8 cellular contexts compared by ENCODE assay signal in the genomic region with DNA sequence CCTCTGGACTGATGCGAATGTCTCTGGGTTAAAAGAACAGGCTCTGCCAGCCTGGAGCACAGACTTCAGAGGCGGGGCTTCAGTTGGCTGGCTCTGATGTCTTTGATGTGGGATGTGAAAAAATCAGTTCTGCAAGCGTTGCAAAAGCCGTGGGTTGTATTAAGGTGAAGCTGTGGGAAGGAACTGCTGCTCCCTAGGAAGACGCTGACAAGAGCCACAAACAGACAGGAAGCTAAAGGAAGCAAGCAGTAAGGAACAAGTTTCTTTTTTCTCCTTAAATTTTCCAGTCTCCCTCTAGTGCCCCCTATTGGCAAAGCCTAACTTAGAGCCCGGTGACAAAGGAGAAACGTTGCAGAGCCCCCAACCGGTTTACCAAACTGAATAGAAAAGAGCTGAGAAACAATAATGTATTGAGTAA.
DNase-seq lines count a peak whose midpoint lies in the region; ATAC-seq and TF ChIP-seq lines count a peak whose summit lies in the region.

No MANE protein-coding gene starts in this region.

- H3F3A ChIP-seq in GM23338 (replicated peaks; ENCODE audit: low read depth), result no peaks in the 10 kb centered on the region

- H3K4me3 ChIP-seq in GM23338 (no peak overlapping the region), Peyer's patch (no peak overlapping the region)

- H3K27me3 Mint-ChIP-seq in GM23338 (ENCODE audit: insufficient read depth, low read depth, poor library complexity), result no peaks in the 10 kb centered on the region
- peaks cover 10 to 25% of the 10 kb centered on the region in 2 donors for H3K27me3 Mint-ChIP-seq in stimulated activated naive B cell treated with anti-CD40 and anti-IgM and Interleukin-4, amounts not matched to agents 10 μg/mL and 1 μg/mL and 100 μg/mL, for 72 hours

- no peaks in the 10 kb centered on the region for H3K36me3 Mint-ChIP-seq in GM23338 (ENCODE audit: low read depth)
- no peaks in the 10 kb centered on the region for H3K36me3 Mint-ChIP-seq in stimulated activated naive B cell treated with anti-CD40 and anti-IgM and Interleukin-4, amounts not matched to agents 10 μg/mL and 1 μg/mL and 100 μg/mL, for 72 hours

- no peaks in the 10 kb centered on the region; the same call in 2 of the 3 replicates for H3K9me3 Mint-ChIP-seq in GM23338
- no peaks in the 10 kb centered on the region for H3K9me3 Mint-ChIP-seq in stimulated activated naive B cell treated with anti-CD40 and anti-IgM and Interleukin-4, amounts not matched to agents 10 μg/mL and 1 μg/mL and 100 μg/mL, for 72 hours

- H2AFZ ChIP-seq in GM23338, result peak overlapping the region; percentile 84

- H3K27me3 ChIP-seq in GM23338 (ENCODE audit: insufficient read depth) (no peaks in the 10 kb centered on the region), Peyer's patch (no peaks in the 10 kb centered on the region), foreskin keratinocyte (no peaks in the 10 kb centered on the region)

- H3K27ac ChIP-seq in GM23338 (ENCODE audit: low read depth) (no peak overlapping the region), Peyer's patch (no peak overlapping the region), foreskin keratinocyte (no peak overlapping the region)

- H3K79me2 ChIP-seq in GM23338 (replicated peaks; ENCODE audit: insufficient read depth), result no peaks in the 10 kb centered on the region

- H3K4me1 ChIP-seq in GM23338 (ENCODE audit: insufficient read depth) (peaks cover 19% of the 10 kb centered on the region), Peyer's patch (no peaks in the 10 kb centered on the region), foreskin keratinocyte (no peaks in the 10 kb centered on the region)

- H3K9me2 ChIP-seq in GM23338 (ENCODE audit: insufficient read depth), result no peaks in the 10 kb centered on the region

- TF ChIP-seq POLR2A in Peyer's patch (IDR thresholded peaks at IDR 0.05), result no peak

- H3K36me3 ChIP-seq in GM23338 (ENCODE audit: insufficient read depth) (no peaks in the 10 kb centered on the region), Peyer's patch (no peaks in the 10 kb centered on the region)

- H3K4me3 Mint-ChIP-seq in GM23338, result peak overlapping the region; percentile 55; the same call in 2 of the 3 replicates
- H3K4me3 Mint-ChIP-seq in stimulated activated naive B cell treated with anti-CD40 and anti-IgM and Interleukin-4, amounts not matched to agents 10 μg/mL and 1 μg/mL and 100 μg/mL, for 72 hours, result no peak overlapping the region

- no peaks in the 10 kb centered on the region for H3K9me3 ChIP-seq in Peyer's patch

- H3K4me1 Mint-ChIP-seq in GM23338, result peaks cover 20% of the 10 kb centered on the region; the same call in 2 of the 3 replicates
- H3K4me1 Mint-ChIP-seq in stimulated activated naive B cell treated with anti-CD40 and anti-IgM and Interleukin-4, amounts not matched to agents 10 μg/mL and 1 μg/mL and 100 μg/mL, for 72 hours, result no peaks in the 10 kb centered on the region

- TF ChIP-seq CTCF in GM23338 (conservative IDR thresholded peaks at IDR 0.05; ENCODE audit: low read depth in 2 of 2), result peak; percentile 67 to 92
- TF ChIP-seq CTCF in Peyer's patch (IDR thresholded peaks at IDR 0.05), result peak in 4 of 6 experiments; percentile 25 to 39 (median 36)
- peak; percentile 35 for TF ChIP-seq CTCF in foreskin keratinocyte (conservative IDR thresholded peaks at IDR 0.05)

- DNase-seq in GM23338 (ENCODE audit: low spot score) (peak; percentile 89), Peyer's patch (no peak), foreskin keratinocyte (no peak), retina (peak; percentile 56), posterior vena cava (ENCODE audit: low spot score) (no peak), left cardiac atrium (no peak)
- no peak for DNase-seq in stimulated activated naive B cell treated with anti-CD40 and anti-IgM and Interleukin-4, amounts not matched to agents 10 μg/mL and 1 μg/mL and 100 μg/mL, for 72 hours

- ATAC-seq in GM23338 (peak; percentile 86), foreskin keratinocyte (no peak), left cardiac atrium (no peak), GM21390 (IDR thresholded peaks at IDR 0.05; ENCODE audit: unreplicated experiment) (no peak)
- ATAC-seq in stimulated activated naive B cell treated with anti-CD40 and anti-IgM and Interleukin-4, amounts not matched to agents 10 μg/mL and 1 μg/mL and 100 μg/mL, for 72 hours (replicated peaks), result no peak

- intact Hi-C loops in posterior vena cava (cut with DNase I), result no loop called here
- intact Hi-C loops in left cardiac atrium (cut with DNase I), result no loop called here

- H4K20me1 ChIP-seq in GM23338 (replicated peaks; ENCODE audit: insufficient read depth), result no peaks in the 10 kb centered on the region

- peak overlapping the region; percentile 48 for H3K4me2 ChIP-seq in GM23338

- no peak overlapping the region for H3K27ac Mint-ChIP-seq in GM23338
- no peak overlapping the region for H3K27ac Mint-ChIP-seq in stimulated activated naive B cell treated with anti-CD40 and anti-IgM and Interleukin-4, amounts not matched to agents 10 μg/mL and 1 μg/mL and 100 μg/mL, for 72 hours

TF ChIP-seq in GM23338, 12 proteins besides CTCF, POLR2A, EP300 and RAD21 (continues in another document):
- TF ChIP-seq JUNB (IDR thresholded peaks at IDR 0.05; ENCODE audit: unreplicated experiment), result no peak
- no peak for TF ChIP-seq ETS1 (IDR thresholded peaks at IDR 0.05)
- no peak for TF ChIP-seq POLR2AphosphoS5 (IDR thresholded peaks at IDR 0.05; ENCODE audit: low read depth)
- TF ChIP-seq NANOG (IDR thresholded peaks at IDR 0.05; ENCODE audit: borderline replicate concordance), result no peak
- no peak for TF ChIP-seq ZNF114 (CRISPR knock-in tag; IDR thresholded peaks at IDR 0.05)
- no peak for TF ChIP-seq EZH2phosphoT487 (IDR thresholded peaks at IDR 0.05; ENCODE audit: unreplicated experiment)
- TF ChIP-seq, protein P1, sequence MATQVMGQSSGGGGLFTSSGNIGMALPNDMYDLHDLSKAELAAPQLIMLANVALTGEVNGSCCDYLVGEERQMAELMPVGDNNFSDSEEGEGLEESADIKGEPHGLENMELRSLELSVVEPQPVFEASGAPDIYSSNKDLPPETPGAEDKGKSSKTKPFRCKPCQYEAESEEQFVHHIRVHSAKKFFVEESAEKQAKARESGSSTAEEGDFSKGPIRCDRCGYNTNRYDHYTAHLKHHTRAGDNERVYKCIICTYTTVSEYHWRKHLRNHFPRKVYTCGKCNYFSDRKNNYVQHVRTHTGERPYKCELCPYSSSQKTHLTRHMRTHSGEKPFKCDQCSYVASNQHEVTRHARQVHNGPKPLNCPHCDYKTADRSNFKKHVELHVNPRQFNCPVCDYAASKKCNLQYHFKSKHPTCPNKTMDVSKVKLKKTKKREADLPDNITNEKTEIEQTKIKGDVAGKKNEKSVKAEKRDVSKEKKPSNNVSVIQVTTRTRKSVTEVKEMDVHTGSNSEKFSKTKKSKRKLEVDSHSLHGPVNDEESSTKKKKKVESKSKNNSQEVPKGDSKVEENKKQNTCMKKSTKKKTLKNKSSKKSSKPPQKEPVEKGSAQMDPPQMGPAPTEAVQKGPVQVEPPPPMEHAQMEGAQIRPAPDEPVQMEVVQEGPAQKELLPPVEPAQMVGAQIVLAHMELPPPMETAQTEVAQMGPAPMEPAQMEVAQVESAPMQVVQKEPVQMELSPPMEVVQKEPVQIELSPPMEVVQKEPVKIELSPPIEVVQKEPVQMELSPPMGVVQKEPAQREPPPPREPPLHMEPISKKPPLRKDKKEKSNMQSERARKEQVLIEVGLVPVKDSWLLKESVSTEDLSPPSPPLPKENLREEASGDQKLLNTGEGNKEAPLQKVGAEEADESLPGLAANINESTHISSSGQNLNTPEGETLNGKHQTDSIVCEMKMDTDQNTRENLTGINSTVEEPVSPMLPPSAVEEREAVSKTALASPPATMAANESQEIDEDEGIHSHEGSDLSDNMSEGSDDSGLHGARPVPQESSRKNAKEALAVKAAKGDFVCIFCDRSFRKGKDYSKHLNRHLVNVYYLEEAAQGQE (IDR thresholded peaks at IDR 0.05; ENCODE audit: unreplicated experiment), result no peak

Comparison
In these comparisons a context has a peak if more than half of its experiments do, and no peak if none do; other contexts are left out.
1. DNase-seq: peak in GM23338 (single experiment) and retina (single experiment); none in Peyer's patch (0 of 3), foreskin keratinocyte (0 of 2), posterior vena cava (single experiment), left cardiac atrium (single experiment) and stimulated activated naive B cell treated with anti-CD40 and anti-IgM and Interleukin-4, amounts not matched to agents 10 μg/mL and 1 μg/mL and 100 μg/mL, for 72 hours (single experiment).
2. Peak in every context shown above with its lines, with median percentiles within 50 percentile points of each other: CTCF ChIP-seq.